ENCODE assay signal across 8 cellular contexts in the genomic region with DNA sequence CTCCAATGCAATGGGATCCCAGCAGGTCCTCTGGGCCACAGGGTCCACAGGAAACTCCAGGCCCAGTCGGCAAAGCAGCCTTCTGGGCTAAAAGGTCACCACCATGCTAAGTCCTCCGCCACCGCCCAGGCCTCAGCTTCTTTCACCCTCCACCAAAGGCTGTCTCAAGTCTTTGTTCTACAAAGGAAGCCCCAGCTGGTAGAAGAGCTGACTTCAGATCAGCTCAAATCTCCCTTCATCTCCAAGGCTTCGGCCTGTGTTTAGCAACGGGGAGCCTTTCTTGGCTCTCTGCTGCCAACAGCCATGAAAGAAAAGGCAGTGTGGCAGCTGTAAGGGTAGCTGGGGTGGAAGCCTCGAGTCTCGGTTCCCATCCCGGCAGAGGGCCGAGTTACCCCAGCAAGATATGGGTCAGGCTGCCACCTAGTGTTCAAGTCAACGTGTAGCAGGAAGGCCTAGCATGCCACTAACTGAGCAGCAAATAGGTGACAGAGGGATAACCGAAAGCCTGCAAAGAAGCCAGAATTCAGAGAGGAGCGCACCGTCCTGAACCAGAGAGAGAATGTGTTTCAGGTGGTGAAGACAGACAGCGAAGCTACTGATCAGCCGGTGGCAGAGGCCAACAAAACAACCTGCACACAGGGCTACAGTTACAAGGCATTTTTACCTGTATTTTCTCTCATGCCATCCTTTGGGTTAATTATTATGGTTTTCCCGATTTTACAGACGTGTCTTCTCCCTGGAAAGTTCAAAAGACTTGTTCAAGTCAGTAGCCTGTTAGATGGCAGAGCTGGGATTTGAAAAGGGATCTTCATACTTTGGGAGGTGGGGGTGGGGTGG. TPM values are rescaled to one million over a fixed set of nuclear protein-coding genes. Genes with fewer than 3 reads are reported as not detected.
DNase-seq lines count a peak whose midpoint lies in the region; ATAC-seq and TF ChIP-seq lines count a peak whose summit lies in the region.

No MANE protein-coding gene starts in this region.

- DNase-seq in AG04450 (ENCODE audit: low read depth, low spot score) (no peak), NCI-H2196 (lab: John Stamatoyannopoulos, UW; ENCODE audit: unreplicated experiment) (peak; percentile 45), cerebellar cortex (ENCODE audit: low spot score) (peak; percentile 49), right lobe of liver (peak; percentile 54 to 70 (median 67))
- peak; percentile 44 for DNase-seq in activated CD4-positive, CD25-positive, alpha-beta regulatory T cell treated with anti-CD3 and anti-CD28 coated beads, Interleukin-2, amount 50 U/mL, for 16 hours (ENCODE audit: low read depth, low spot score)
- DNase-seq in stimulated activated CD8-positive, alpha-beta memory T cell treated with anti-CD3 and anti-CD28 coated beads, Interleukin-12 subunit alpha, Interleukin-12 subunit beta, amount 100 ng/mL, for 4 hours (ENCODE audit: low read depth), result peak; percentile 30

- POLR2A ChIA-PET in AG04450 (lab: Yijun Ruan, JAX), result no interaction called here

- no peak for TF ChIP-seq POLR2A in right lobe of liver (IDR thresholded peaks at IDR 0.05)

- H3K4me1 ChIP-seq in right lobe of liver, result no peaks in the 10 kb centered on the region

- H3K4me3 ChIP-seq in AG04450 (ENCODE audit: low read depth, low read length), result no peak overlapping the region
- no peak overlapping the region for H3K4me3 ChIP-seq in right lobe of liver

- CTCF ChIA-PET in AG04450 (lab: Charles Lee), result interaction anchor here (0.7 to 1.8 kb wide), 7 partner anchors 17 to 388 kb away, joined by 3 to 12 read pairs (median 4); no protein-coding TSS in a partner anchor

- H3K9me3 ChIP-seq in AG04450 (ENCODE audit: control insufficient read depth, insufficient read depth, low read length) (no peaks in the 10 kb centered on the region; the same call in 1 of the 2 replicates), right lobe of liver (no peaks in the 10 kb centered on the region)

- intact Hi-C loops in right lobe of liver (cut with DNase I), result loop anchor here (10.0 kb wide), 1 partner anchor 256 kb away; no protein-coding TSS in a partner anchor

- H3K27me3 ChIP-seq in AG04450 (ENCODE audit: control insufficient read depth, insufficient read depth, low read length), result no peaks in the 10 kb centered on the region
- no peaks in the 10 kb centered on the region for H3K27me3 ChIP-seq in right lobe of liver

- TF ChIP-seq CTCF in AG04450 (IDR thresholded peaks at IDR 0.05; ENCODE audit: low read depth, low read length) (peak; percentile 62), right lobe of liver (IDR thresholded peaks at IDR 0.05) (peak; percentile 76 to 89 (median 84))

- WGBS in right lobe of liver (ENCODE audit: insufficient coverage, low coverage, low lambda C conversion rate, missing lambda C conversion rate), result 20% methylated on average over 16 of the region's 17 CpGs

- no peak overlapping the region for H3K27ac ChIP-seq in AG04450 (ENCODE audit: low read depth, low read length)
- no peak overlapping the region for H3K27ac ChIP-seq in right lobe of liver

- H3K36me3 ChIP-seq in right lobe of liver, result no peaks in the 10 kb centered on the region

- ATAC-seq in GM18511 (IDR thresholded peaks at IDR 0.05; ENCODE audit: unreplicated experiment) (peak; percentile 98), HG03025 (IDR thresholded peaks at IDR 0.05; ENCODE audit: low FRiP score, unreplicated experiment) (peak; percentile 90), right lobe of liver (peak; percentile 96 to 99 (median 98))

RNA-seq across cellular contexts. Expression of gene CRNN, which starts 26.8 kb away (rescaled TPM):
- not detected in 2 replicates for polyA plus RNA-seq in AG04450 (2011; rRNA removed)
- not detected in 2 replicates for polyA minus RNA-seq in AG04450 (2011; rRNA and poly(A)+ RNA removed)
- total RNA-seq in right lobe of liver, result not detected
